11 cellular contexts compared by ENCODE assay signal in genomic region chr10:3248526-3249255, GRCh38.
A peak's percentile ranks its signal among the peaks of the same experiment; 100 is the strongest.
DNase-seq lines count a peak whose midpoint lies in the region; TF ChIP-seq lines count a peak whose summit lies in the region.
"Had no signal": no experiment of that assay in that cellular context is flagged by ENCODE, and none has a peak within 500 bp of the region (broad histone marks: within the 10 kb centered on the region; RNA-seq: fewer than 3 reads in every experiment).

No MANE protein-coding gene starts in this region.

- peaks cover 11% of the 10 kb centered on the region for H3K4me1 ChIP-seq in A673 (ENCODE audit: insufficient read depth, low read length, poor library complexity, severe bottlenecking)

- CTCF ChIA-PET in A673 (lab: Charles Lee): interaction anchor here (0.5 kb wide), 1 partner anchor 308 kb away, joined by 9 read pairs; no protein-coding TSS in a partner anchor

- H3K27me3 ChIP-seq in A673 (replicated peaks; ENCODE audit: insufficient read depth, low read depth, low read length, poor library complexity): peaks cover 3% of the 10 kb centered on the region
- no peaks in the 10 kb centered on the region for H3K27me3 ChIP-seq in WERI-Rb-1 (ENCODE audit: insufficient read depth, low read depth, severe bottlenecking)

- no peaks in the 10 kb centered on the region for H3K36me3 Mint-ChIP-seq in mesothelial cell of epicardium
- H3K36me3 Mint-ChIP-seq: CD8-positive, alpha-beta memory T cell had no signal

- peaks cover 19% of the 10 kb centered on the region for H3K27me3 Mint-ChIP-seq in mesothelial cell of epicardium (ENCODE audit: low read depth)

- TF ChIP-seq CTCF in A673 (conservative IDR thresholded peaks at IDR 0.05; ENCODE audit: low read depth, low read length) (no peak), mesothelial cell of epicardium (IDR thresholded peaks at IDR 0.05; ENCODE audit: unreplicated experiment) (no peak), WERI-Rb-1 (IDR thresholded peaks at IDR 0.05; ENCODE audit: low read depth, low read length) (no peak)

- H3K27ac Mint-ChIP-seq in mesothelial cell of epicardium: peak overlapping the region; percentile 86
- H3K27ac Mint-ChIP-seq: CD8-positive, alpha-beta memory T cell had no signal

- no peak overlapping the region for H3K4me3 Mint-ChIP-seq in mesothelial cell of epicardium
- H3K4me3 Mint-ChIP-seq: CD8-positive, alpha-beta memory T cell had no signal

- H3K9me3 ChIP-seq in A673 (ENCODE audit: low read depth, low read length, poor library complexity, severe bottlenecking) (no peaks in the 10 kb centered on the region), WERI-Rb-1 (ENCODE audit: severe bottlenecking) (no peaks in the 10 kb centered on the region)

- DNase-seq in A673 (ENCODE audit: low spot score) (peak; percentile 62), NCI-H1436 treated with DMSO at 0.1 percent for 48 hours (lab: John Stamatoyannopoulos, UW) (peak; percentile 4), dermis blood vessel endothelial cell (peak; percentile 83), mesothelial cell of epicardium (ENCODE audit: low spot score in 2 of 2, unreplicated experiment in 2 of 2) (no peak), WERI-Rb-1 (no peak)
- no peak for DNase-seq in activated T-cell treated with anti-CD3 and anti-CD28 coated beads, Interleukin-2, amount 50 U/mL, for 1 hour
- DNase-seq in effector CD8-positive, alpha-beta T cell (lab: John Stamatoyannopoulos, UW): no peak
- no peak for DNase-seq in stimulated activated CD4-positive, alpha-beta T cell treated with anti-CD3 and anti-CD28 coated beads, Interleukin-15, amount 100 ng/mL, for 24 hours
- DNase-seq: activated CD8-positive, alpha-beta memory T cell treated with anti-CD3 and anti-CD28 coated beads for 24 hours; CD8-positive, alpha-beta memory T cell; occipital lobe had no signal

- H3K36me3 ChIP-seq in A673 (ENCODE audit: insufficient read depth, low read length, poor library complexity, severe bottlenecking) (no peaks in the 10 kb centered on the region), WERI-Rb-1 (no peaks in the 10 kb centered on the region)

- intact Hi-C loops in A673 (cut with micrococcal nuclease; ENCODE audit: unreplicated experiment): no loop called here

- peaks cover 8% of the 10 kb centered on the region for H3K4me1 Mint-ChIP-seq in mesothelial cell of epicardium
- H3K4me1 Mint-ChIP-seq: CD8-positive, alpha-beta memory T cell had no signal

- peak overlapping the region; percentile 59 for H3K27ac ChIP-seq in A673 (ENCODE audit: low read depth, low read length, poor library complexity, severe bottlenecking)
- H3K27ac ChIP-seq in WERI-Rb-1: no peak overlapping the region

- no peaks in the 10 kb centered on the region for H3K9me3 Mint-ChIP-seq in mesothelial cell of epicardium
- H3K9me3 Mint-ChIP-seq: CD8-positive, alpha-beta memory T cell had no signal

- BruUV-seq in A673 (replicated peaks; lab: Mats Ljungman, UMichigan): TSS peak; percentile 94

- H3K4me3 ChIP-seq in A673 (ENCODE audit: low read depth, low read length, poor library complexity, severe bottlenecking) (no peak overlapping the region), WERI-Rb-1 (ENCODE audit: low read depth, low read length) (no peak overlapping the region)

- POLR2A ChIA-PET in A673 (lab: Charles Lee; ENCODE audit: low non-redundant PET): interaction anchor here (0.6 kb wide), 1 partner anchor 417 kb away, joined by 7 read pairs; no protein-coding TSS in a partner anchor

Comparison
In these comparisons a context has a peak if more than half of its experiments do, and no peak if none do; other contexts are left out.
1. DNase-seq: peak in A673 (single experiment), NCI-H1436 treated with DMSO at 0.1 percent for 48 hours (single experiment) and dermis blood vessel endothelial cell (single experiment); none in mesothelial cell of epicardium (0 of 2), activated T-cell treated with anti-CD3 and anti-CD28 coated beads, Interleukin-2, amount 50 U/mL, for 1 hour (single experiment), effector CD8-positive, alpha-beta T cell (single experiment), stimulated activated CD4-positive, alpha-beta T cell treated with anti-CD3 and anti-CD28 coated beads, Interleukin-15, amount 100 ng/mL, for 24 hours (single experiment) and WERI-Rb-1 (single experiment).